In the genomic region with DNA sequence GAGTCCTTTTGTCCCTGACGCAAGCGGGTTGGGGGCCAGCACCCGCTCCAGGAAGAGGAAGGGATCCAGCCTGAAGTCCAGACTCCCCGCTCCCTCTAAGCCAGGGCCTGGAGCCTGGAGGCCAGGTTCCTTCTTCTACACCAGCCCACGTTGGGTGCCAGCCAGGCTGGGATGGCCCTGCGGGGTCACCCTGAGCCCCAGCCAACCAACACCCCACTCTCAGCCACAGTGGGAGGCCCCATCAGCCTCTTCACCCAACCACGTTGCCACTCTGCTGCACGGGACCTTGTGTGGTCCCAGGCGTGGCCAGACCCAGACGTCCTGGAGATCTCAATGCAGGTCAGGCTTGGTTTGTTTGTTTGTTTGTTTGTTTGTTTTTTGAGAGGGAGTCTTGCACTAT, we compare ENCODE assay signal across 13 cellular contexts. TPM values are rescaled to one million over a fixed set of nuclear protein-coding genes. Genes with fewer than 3 reads are reported as not detected.
DNase-seq lines count a peak whose midpoint lies in the region; ATAC-seq and TF ChIP-seq lines count a peak whose summit lies in the region.
"Had no signal": no experiment of that assay in that cellular context is flagged by ENCODE, and none has a peak within 500 bp of the region (broad histone marks: within the 10 kb centered on the region; RNA-seq: fewer than 3 reads in every experiment).

No MANE protein-coding gene starts in this region.

- H3K36me3 ChIP-seq in OCI-LY3 (replicated peaks; ENCODE audit: low read depth, low read length): no peaks in the 10 kb centered on the region
- H3K36me3 ChIP-seq: SJCRH30, thyroid gland had no signal

- H4K20me1 ChIP-seq in OCI-LY3 (ENCODE audit: insufficient read depth, low read length): no peaks in the 10 kb centered on the region

- no peak for TF ChIP-seq CTCF in GM12865 (IDR thresholded peaks at IDR 0.05; ENCODE audit: insufficient read depth, low read depth, low read length, missing control alignments)
- TF ChIP-seq CTCF in OCI-LY3 (IDR thresholded peaks at IDR 0.05; ENCODE audit: low read depth, low read length): no peak

- peak overlapping the region; percentile 6 for H3K4me3 ChIP-seq in GM12865 (ENCODE audit: low read depth, low read length)
- peak overlapping the region; percentile 19; the same call in 1 of the 2 replicates for H3K4me3 ChIP-seq in OCI-LY3 (ENCODE audit: low read length)
- peak overlapping the region in 6 of 7 experiments; percentile 0 to 54 (median 16) for H3K4me3 ChIP-seq in skin epidermis
- H3K4me3 ChIP-seq: SJCRH30, thyroid gland had no signal

- H3K79me2 ChIP-seq in OCI-LY3 (ENCODE audit: low read length): no peaks in the 10 kb centered on the region

- ATAC-seq in GM19452 (IDR thresholded peaks at IDR 0.05; ENCODE audit: unreplicated experiment): no peak

- peak; percentile 62 for DNase-seq in GM12865 (ENCODE audit: low read depth)
- peak; percentile 92 for DNase-seq in cardiac septum (ENCODE audit: low spot score)
- DNase-seq in cerebellar cortex (ENCODE audit: low spot score): no peak
- DNase-seq in NCI-H1930 (lab: John Stamatoyannopoulos, UW): no peak
- DNase-seq in NCI-H526 (lab: John Stamatoyannopoulos, UW): no peak
- DNase-seq: anterior cingulate cortex, NCI-H446 treated with DMSO at 0.1 percent for 48 hours, SJCRH30, thyroid gland had no signal

- intact Hi-C loops in cardiac septum (cut with DNase I): no loop called here

- H2AFZ ChIP-seq in OCI-LY3 (ENCODE audit: low read depth, low read length): no peak overlapping the region

- no peaks in the 10 kb centered on the region for H3K27me3 ChIP-seq in OCI-LY3 (ENCODE audit: low read depth, low read length)
- H3K27me3 ChIP-seq: thyroid gland had no signal

- peak overlapping the region; percentile 13; the same call in 1 of the 2 replicates for H3K9ac ChIP-seq in OCI-LY3 (ENCODE audit: low read length)

- H3K4me2 ChIP-seq in OCI-LY3 (ENCODE audit: low read length): 0 out of 2 replicates have a peak overlapping the region, but pooled peaks have one; percentile 48

- H3K27ac ChIP-seq in OCI-LY3 (ENCODE audit: low read length) (no peak overlapping the region), skin epidermis (peak overlapping the region in 14 of 21 experiments; percentile 24 to 92 (median 73))
- H3K27ac ChIP-seq: SJCRH30, thyroid gland had no signal

- no peaks in the 10 kb centered on the region for H3K9me3 ChIP-seq in OCI-LY3 (ENCODE audit: insufficient read depth, low read length)
- H3K9me3 ChIP-seq: SJCRH30, thyroid gland had no signal

- peaks cover 40% of the 10 kb centered on the region for H3K4me1 ChIP-seq in OCI-LY3 (ENCODE audit: low read length)

RNA-seq across cellular contexts. Expression of a gene that starts 1.0 kb away (rescaled TPM):
- 0.22 TPM for total RNA-seq in cardiac septum
- total RNA-seq: H1, SJCRH30, thyroid gland had no signal

RNA-seq across cellular contexts. Expression of a gene that starts 4.9 kb away (rescaled TPM):
- 41.5 TPM for total RNA-seq in cardiac septum

RNA-seq across cellular contexts. Expression of a gene that starts 13.1 kb away (rescaled TPM):
- 96.4 TPM for total RNA-seq in cardiac septum

RNA-seq across cellular contexts. Expression of a gene that starts 21.0 kb away (rescaled TPM):
- total RNA-seq in cardiac septum: 0.92 TPM

RNA-seq across cellular contexts. Expression of a gene that starts 36.5 kb away (rescaled TPM):
- total RNA-seq in cardiac septum: 12.9 TPM
- total RNA-seq: H1 had no signal

Comparison
In these comparisons a context has a peak if more than half of its experiments do, and no peak if none do; other contexts are left out.
1. DNase-seq: peak in GM12865 (single experiment) and cardiac septum (single experiment); none in cerebellar cortex (single experiment), NCI-H1930 (0 of 2) and NCI-H526 (0 of 2).
2. Peak in every context shown above with its lines, with median percentiles within 50 percentile points of each other: H3K4me3 ChIP-seq.